In the genomic region with DNA sequence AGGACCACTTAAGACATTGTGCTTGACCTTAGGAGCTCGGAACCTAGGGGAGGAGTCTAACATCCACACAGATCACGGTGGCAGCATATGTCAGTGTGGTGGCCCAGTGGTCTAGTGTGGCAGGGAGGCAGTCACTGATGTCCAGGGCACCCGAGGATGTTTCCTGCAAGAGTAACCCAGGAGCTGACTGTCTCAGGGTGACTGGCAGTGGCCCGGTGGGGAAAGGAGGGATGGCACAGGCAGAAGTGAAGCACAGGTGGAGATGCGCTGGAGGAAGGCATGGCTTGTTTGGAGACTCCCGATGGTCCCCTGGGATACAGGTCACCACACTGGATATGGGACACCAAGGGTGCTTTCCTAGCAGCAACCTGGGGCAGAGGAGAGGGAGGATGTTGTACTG, we compare ENCODE assay signal across 1 cellular context.
TF ChIP-seq lines count a peak whose summit lies in the region.

No MANE protein-coding gene starts in this region.

TF ChIP-seq in IMR-90, 13 proteins besides CTCF, POLR2A, EP300 and RAD21:
- no peak for TF ChIP-seq BHLHE40 (IDR thresholded peaks at IDR 0.05; ENCODE audit: low read depth, low read length)
